16 cellular contexts compared by ENCODE assay signal in the genomic region with DNA sequence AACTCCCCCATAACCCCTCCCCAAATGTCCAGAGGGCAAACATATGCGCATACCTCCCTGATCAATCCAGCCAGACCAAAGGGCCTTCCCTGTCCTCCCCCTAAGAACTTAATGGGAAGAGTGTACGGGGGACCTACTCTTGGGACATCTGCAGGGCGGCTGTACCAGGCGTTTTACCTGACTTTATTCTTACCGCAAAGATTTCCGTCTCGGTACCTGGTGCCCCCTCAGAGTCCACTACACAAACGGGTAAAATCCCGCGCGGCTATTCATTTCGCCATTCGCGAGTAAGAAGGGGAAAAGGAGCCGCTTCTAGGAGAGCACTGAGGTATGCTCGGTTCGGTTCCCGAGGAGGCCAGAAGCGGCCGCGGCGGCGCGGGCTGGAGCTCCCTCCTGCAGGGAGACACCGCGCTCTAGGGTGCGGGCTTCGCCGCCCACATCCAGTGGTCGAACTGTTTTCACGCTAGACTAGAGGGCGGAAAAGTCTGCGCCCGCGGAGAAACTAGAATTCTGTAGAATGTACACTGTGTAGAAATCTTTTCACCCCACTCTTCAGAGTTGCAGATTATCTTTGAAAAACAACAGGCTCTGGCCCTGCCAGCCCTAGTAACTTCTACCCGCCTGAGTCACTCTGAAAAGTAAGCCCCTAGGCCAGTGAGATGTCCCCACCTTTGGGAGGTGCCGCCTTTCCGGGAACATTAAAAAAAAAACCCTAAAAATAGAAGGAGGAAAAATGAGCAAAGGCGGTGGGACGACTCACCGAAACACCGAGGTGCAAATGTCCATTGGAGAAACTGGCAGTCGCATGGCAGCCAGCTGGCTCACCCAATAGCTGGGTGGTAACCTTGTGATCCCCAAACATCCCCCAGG. TPM values are rescaled to one million over a fixed set of nuclear protein-coding genes. Genes with fewer than 3 reads are reported as not detected.
DNase-seq lines count a peak whose midpoint lies in the region; ATAC-seq and TF ChIP-seq lines count a peak whose summit lies in the region.
"Had no signal": no experiment of that assay in that cellular context is flagged by ENCODE, and none has a peak within 500 bp of the region (broad histone marks: within the 10 kb centered on the region; RNA-seq: fewer than 3 reads in every experiment).

No MANE protein-coding gene starts in this region.

- peak overlapping the region; percentile 12 to 98 (median 50); a peak in 19 of 22 replicates for H3K4me2 ChIP-seq in BLaER1 treated with 17β-estradiol and CSF1 and Interleukin-3, amounts not matched to agents 10 nM and 100 nM

- no peak overlapping the region for H3K27ac ChIP-seq in BLaER1 treated with 17β-estradiol and CSF1 and Interleukin-3, amounts not matched to agents 10 nM and 100 nM
- H3K27ac ChIP-seq: GM23248 had no signal

- peaks cover 32% of the 10 kb centered on the region for H3K27me3 Mint-ChIP-seq in endothelial cell (ENCODE audit: unreplicated experiment)
- peaks cover 45 to 60% of the 10 kb centered on the region in 2 donors for H3K27me3 Mint-ChIP-seq in natural killer cell treated with Interleukin-12 subunit alpha and Interleukin-12 subunit beta and Interleukin-15 and Interleukin-18, amount 100 ng/mL, for 72 hours

- H3K36me3 Mint-ChIP-seq in endothelial cell (ENCODE audit: low read depth, unreplicated experiment) = no peaks in the 10 kb centered on the region
- H3K36me3 Mint-ChIP-seq in natural killer cell treated with Interleukin-12 subunit alpha and Interleukin-12 subunit beta and Interleukin-15 and Interleukin-18, amount 100 ng/mL, for 72 hours = peaks cover 6% of the 10 kb centered on the region

- H3K9me3 Mint-ChIP-seq in endothelial cell (ENCODE audit: unreplicated experiment) = no peaks in the 10 kb centered on the region
- no peaks in the 10 kb centered on the region for H3K9me3 Mint-ChIP-seq in natural killer cell treated with Interleukin-12 subunit alpha and Interleukin-12 subunit beta and Interleukin-15 and Interleukin-18, amount 100 ng/mL, for 72 hours

- no peak for ATAC-seq in natural killer cell treated with Interleukin-12 subunit alpha and Interleukin-12 subunit beta and Interleukin-15 and Interleukin-18, amount 100 ng/mL, for 72 hours
- ATAC-seq in HG03095 (IDR thresholded peaks at IDR 0.05; ENCODE audit: unreplicated experiment) = no peak
- ATAC-seq: stimulated activated naive B cell treated with anti-CD40 and anti-IgM and Interleukin-4, amounts not matched to agents 10 μg/mL and 1 μg/mL and 100 μg/mL, for 72 hours had no signal

- DNase-seq in H7 = peak; percentile 48
- DNase-seq in endothelial cell (ENCODE audit: low spot score) = peak; percentile 37
- DNase-seq in natural killer cell treated with Interleukin-12 subunit alpha and Interleukin-12 subunit beta and Interleukin-15 and Interleukin-18, amount 100 ng/mL, for 72 hours (ENCODE audit: low spot score) = no peak
- no peak for DNase-seq in COR-L47 (lab: John Stamatoyannopoulos, UW)
- DNase-seq in activated CD8-positive, alpha-beta memory T cell treated with anti-CD3 and anti-CD28 coated beads for 24 hours = no peak
- no peak for DNase-seq in UCSD-AML1 (lab: John Stamatoyannopoulos, UW; ENCODE audit: unreplicated experiment)
- DNase-seq: GM23248; midbrain; NCI-H187; NCI-H748 treated with DMSO at 0.1 percent for 48 hours; stimulated activated CD4-positive, alpha-beta T cell treated with anti-CD3 and anti-CD28 coated beads, Interleukin-4, amount 100 ng/mL, for 4 hours; stimulated activated naive B cell treated with anti-CD40 and anti-IgM and Interleukin-4, amounts not matched to agents 10 μg/mL and 1 μg/mL and 100 μg/mL, for 72 hours had no signal

- H3K4me3 ChIP-seq in BLaER1 treated with 17β-estradiol and CSF1 and Interleukin-3, amounts not matched to agents 10 nM and 100 nM = peak overlapping the region in 3 of 10 experiments; percentile 32 to 98 (median 96); a peak in 5 of 20 replicates
- H3K4me3 ChIP-seq in H7 (ENCODE audit: insufficient read depth, low read depth, low read length) = peak overlapping the region; percentile 59

- H3K4me1 ChIP-seq in BLaER1 treated with 17β-estradiol and CSF1 and Interleukin-3, amounts not matched to agents 10 nM and 100 nM = peaks cover 26 to 31% (median 29%) of the 10 kb centered on the region in 10 experiments

- H3K9ac ChIP-seq in BLaER1 treated with 17β-estradiol and CSF1 and Interleukin-3, amounts not matched to agents 10 nM and 100 nM = no peak overlapping the region
- H3K9ac ChIP-seq: GM23248 had no signal

- TF ChIP-seq CTCF in endothelial cell (IDR thresholded peaks at IDR 0.05; ENCODE audit: unreplicated experiment) = no peak

- no peaks in the 10 kb centered on the region; a peak in 1 of 22 replicates for H3K36me3 ChIP-seq in BLaER1 treated with 17β-estradiol and CSF1 and Interleukin-3, amounts not matched to agents 10 nM and 100 nM
- no peaks in the 10 kb centered on the region for H3K36me3 ChIP-seq in H7 (replicated peaks; ENCODE audit: control insufficient read depth, insufficient read depth, low read length)
- H3K36me3 ChIP-seq: esophagus muscularis mucosa had no signal

- H3K9me3 ChIP-seq in BLaER1 treated with 17β-estradiol and CSF1 and Interleukin-3, amounts not matched to agents 10 nM and 100 nM (replicated peaks in 1 of 11) = peaks cover 0 to 12% (median 6%) of the 10 kb centered on the region in 11 experiments; a peak in 11 of 22 replicates
- H3K9me3 ChIP-seq: esophagus muscularis mucosa had no signal

- peaks cover 65 to 91% (median 85%) of the 10 kb centered on the region in 11 experiments for H3K27me3 ChIP-seq in BLaER1 treated with 17β-estradiol and CSF1 and Interleukin-3, amounts not matched to agents 10 nM and 100 nM
- peaks cover 73% of the 10 kb centered on the region for H3K27me3 ChIP-seq in H7 (ENCODE audit: control insufficient read depth, insufficient read depth, low read length)

- H3K4me1 Mint-ChIP-seq in endothelial cell (ENCODE audit: unreplicated experiment) = peaks cover 41% of the 10 kb centered on the region
- H3K4me1 Mint-ChIP-seq in natural killer cell treated with Interleukin-12 subunit alpha and Interleukin-12 subunit beta and Interleukin-15 and Interleukin-18, amount 100 ng/mL, for 72 hours (ENCODE audit: low read depth in 2 of 2) = peaks cover 49 to 56% of the 10 kb centered on the region in 2 donors

- H3K27ac Mint-ChIP-seq in endothelial cell (ENCODE audit: unreplicated experiment) = no peak overlapping the region
- H3K27ac Mint-ChIP-seq in natural killer cell treated with Interleukin-12 subunit alpha and Interleukin-12 subunit beta and Interleukin-15 and Interleukin-18, amount 100 ng/mL, for 72 hours = peak overlapping the region in 1 of 2 donors; percentile 7

- H4K20me1 ChIP-seq in BLaER1 treated with 17β-estradiol and CSF1 and Interleukin-3, amounts not matched to agents 10 nM and 100 nM = peaks cover 47 to 74% (median 56%) of the 10 kb centered on the region in 11 experiments; a peak in 21 of 22 replicates

- peak overlapping the region; percentile 91 for H3K4me3 Mint-ChIP-seq in endothelial cell (ENCODE audit: unreplicated experiment)
- peak overlapping the region; percentile 26 for H3K4me3 Mint-ChIP-seq in natural killer cell treated with Interleukin-12 subunit alpha and Interleukin-12 subunit beta and Interleukin-15 and Interleukin-18, amount 100 ng/mL, for 72 hours

RNA-seq across cellular contexts. Expression of a gene that starts 3.8 kb away (rescaled TPM):
- total RNA-seq in H7 (2014; rRNA removed; shearing (Covaris generic)) = 2.0 and 2.7 TPM in 2 replicates
- 12.3 TPM for total RNA-seq in endothelial cell (ENCODE audit: unreplicated experiment)
- total RNA-seq in natural killer cell treated with Interleukin-12 subunit alpha and Interleukin-12 subunit beta and Interleukin-15 and Interleukin-18, amount 100 ng/mL, for 72 hours = 1 to 10 TPM; 4.0 to 4.1 TPM
- total RNA-seq: G401 had no signal

Comparison
In these comparisons a context has a peak if more than half of its experiments do, and no peak if none do; other contexts are left out.
1. DNase-seq: peak in H7 (single experiment) and endothelial cell (single experiment); none in natural killer cell treated with Interleukin-12 subunit alpha and Interleukin-12 subunit beta and Interleukin-15 and Interleukin-18, amount 100 ng/mL, for 72 hours (single experiment), COR-L47 (single experiment), activated CD8-positive, alpha-beta memory T cell treated with anti-CD3 and anti-CD28 coated beads for 24 hours (single experiment) and UCSD-AML1 (single experiment).